18 cellular contexts compared by ENCODE assay signal in genomic region chr11:92107331-92107730, GRCh38.
"Had no signal": no experiment of that assay in that cellular context is flagged by ENCODE, and none has a peak within 500 bp of the region (broad histone marks: within the 10 kb centered on the region; RNA-seq: fewer than 3 reads in every experiment).

No MANE protein-coding gene starts in this region.

- H3K36me3 ChIP-seq: MG63 had no signal

- H3K9me3 ChIP-seq: MG63 had no signal

- DNase-seq: KBM-7; MG63; NCI-H1092 treated with DMSO at 0.1 percent for 48 hours; NCI-H1436; NCI-H187; NCI-H2029; NCI-H2081 treated with DMSO at 0.1 percent for 48 hours; NCI-H2171; NCI-H226; NCI-H446; NCI-H510A; NCI-H526; NK-92 treated with Interleukin-12 subunit alpha and Interleukin-12 subunit beta, amount 100 ng/mL, for 24 hours; PC-3; SHP77 had no signal

- ATAC-seq: Panc1, PC-3, SK-N-SH treated with all-trans-retinoic acid at 6 μM for 48 hours had no signal

- H3K27ac ChIP-seq: RWPE1 had no signal

- H3K4me3 ChIP-seq: MG63 had no signal

- H3K27me3 ChIP-seq: MG63 had no signal
